ENCODE assay signal across 1 cellular context in genomic region chr11:96303980-96304379, GRCh38.
TF ChIP-seq lines count a peak whose summit lies in the region.

No MANE protein-coding gene starts in this region.

TF ChIP-seq in K562, 482 proteins besides CTCF, POLR2A, EP300 and RAD21 (continued from another document):
- no peak for TF ChIP-seq TGIF2 (CRISPR knock-in tag; IDR thresholded peaks at IDR 0.05)
- no peak for TF ChIP-seq ZBTB2 (IDR thresholded peaks at IDR 0.05)
- peak; percentile 99 for TF ChIP-seq KDM1A (IDR thresholded peaks at IDR 0.05)
- no peak for TF ChIP-seq RUNX1 (IDR thresholded peaks at IDR 0.05; ENCODE audit: low read depth)
- TF ChIP-seq PHF21A (IDR thresholded peaks at IDR 0.05; ENCODE audit: borderline replicate concordance, low read depth) = peak; percentile 97
- no peak for TF ChIP-seq E4F1 (CRISPR knock-in tag; IDR thresholded peaks at IDR 0.05; ENCODE audit: borderline replicate concordance)
- TF ChIP-seq ZNF224 (CRISPR knock-in tag; IDR thresholded peaks at IDR 0.05) = no peak
- no peak for TF ChIP-seq KLF6 (CRISPR knock-in tag; IDR thresholded peaks at IDR 0.05; ENCODE audit: borderline replicate concordance)
- TF ChIP-seq KLF16 (IDR thresholded peaks at IDR 0.05) = no peak
- no peak for TF ChIP-seq PHB2 (IDR thresholded peaks at IDR 0.05; ENCODE audit: low read depth)
- peak; percentile 85 for TF ChIP-seq CBFA2T3 (IDR thresholded peaks at IDR 0.05)
- TF ChIP-seq ZNF324 (CRISPR knock-in tag; IDR thresholded peaks at IDR 0.05) = no peak
- no peak for TF ChIP-seq ZFP1 (CRISPR knock-in tag; IDR thresholded peaks at IDR 0.05)
- no peak for TF ChIP-seq NCOA2 (IDR thresholded peaks at IDR 0.05; ENCODE audit: partially characterized antibody in 2 of 2)
- no peak for TF ChIP-seq ELK3 (CRISPR knock-in tag; IDR thresholded peaks at IDR 0.05)
- no peak for TF ChIP-seq CGGBP1 (CRISPR knock-in tag; IDR thresholded peaks at IDR 0.05)
- no peak for TF ChIP-seq NCOA4 (IDR thresholded peaks at IDR 0.05; ENCODE audit: partially characterized antibody)
- TF ChIP-seq CBFA2T2 (conservative IDR thresholded peaks at IDR 0.05) = peak; percentile 62
- no peak for TF ChIP-seq ZNF175 (CRISPR knock-in tag; IDR thresholded peaks at IDR 0.05; ENCODE audit: low read depth)
- TF ChIP-seq ELF4 (CRISPR knock-in tag; IDR thresholded peaks at IDR 0.05) = no peak
- no peak for TF ChIP-seq MXI1 (IDR thresholded peaks at IDR 0.05; ENCODE audit: low read depth, low read length)
- no peak for TF ChIP-seq ZNF696 (CRISPR knock-in tag; conservative IDR thresholded peaks at IDR 0.05)
- no peak for TF ChIP-seq BCL6 (CRISPR knock-in tag; IDR thresholded peaks at IDR 0.05)
- no peak for TF ChIP-seq CEBPZ (IDR thresholded peaks at IDR 0.05; ENCODE audit: borderline replicate concordance, low read depth, low read length)
- TF ChIP-seq LEF1 (IDR thresholded peaks at IDR 0.05) = no peak
- TF ChIP-seq ARID1B (IDR thresholded peaks at IDR 0.05) = peak; percentile 63
- no peak for TF ChIP-seq MCM5 (IDR thresholded peaks at IDR 0.05; ENCODE audit: low read depth)
- TF ChIP-seq RCOR1 (IDR thresholded peaks at IDR 0.05; ENCODE audit: borderline replicate concordance in 1 of 2, low read depth in 2 of 2, low read length in 2 of 2) = peak; percentile 98 to 99
- TF ChIP-seq GTF2E2 (tag; IDR thresholded peaks at IDR 0.05) = no peak
- no peak for TF ChIP-seq POLR2G (IDR thresholded peaks at IDR 0.05; ENCODE audit: low read depth, low read length)
- no peak for TF ChIP-seq GTF2F1 (IDR thresholded peaks at IDR 0.05; ENCODE audit: low read depth, low read length)
- TF ChIP-seq RB1 (IDR thresholded peaks at IDR 0.05; ENCODE audit: low read depth) = no peak
- peak; percentile 36; the same call in 1 of the 2 replicates for TF ChIP-seq HMBOX1 (IDR thresholded peaks at IDR 0.05)
